In genomic region chrX:21932277-21932996, GRCh38 we compare ENCODE assay signal across 10 cellular contexts. TPM values are rescaled to one million over a fixed set of nuclear protein-coding genes. Genes with fewer than 3 reads are reported as not detected.
DNase-seq lines count a peak whose midpoint lies in the region; ATAC-seq lines count a peak whose summit lies in the region.
"Had no signal": no experiment of that assay in that cellular context is flagged by ENCODE, and none has a peak within 500 bp of the region (broad histone marks: within the 10 kb centered on the region; RNA-seq: fewer than 3 reads in every experiment).

No MANE protein-coding gene starts in this region.

- no peaks in the 10 kb centered on the region for H3K9me3 ChIP-seq in SK-N-MC (ENCODE audit: low read depth, low read length)

- H3K27ac Mint-ChIP-seq in stimulated activated effector memory CD8-positive, alpha-beta T cell treated with anti-CD3 and anti-CD28 coated beads, Interleukin-12 subunit alpha, Interleukin-12 subunit beta, amount 100 ng/mL, for 72 hours = peak overlapping the region; percentile 81
- H3K27ac Mint-ChIP-seq: T-helper 17 cell had no signal

- peak; percentile 54 for DNase-seq in SIG-M5 treated with dmso at 0.1 percent for 504 hours (lab: John Stamatoyannopoulos, UW; ENCODE audit: unreplicated experiment)
- DNase-seq in SIG-M5 (lab: John Stamatoyannopoulos, UW) = no peak
- DNase-seq in SK-N-MC (ENCODE audit: low read depth, low spot score) = no peak
- peak; percentile 82 for DNase-seq in fibroblast of the conjunctiva (ENCODE audit: low read depth)
- DNase-seq in stimulated activated effector memory CD8-positive, alpha-beta T cell treated with anti-CD3 and anti-CD28 coated beads, Interleukin-12 subunit alpha, Interleukin-12 subunit beta, amount 100 ng/mL, for 72 hours (ENCODE audit: low spot score in 2 of 2) = no peak
- DNase-seq in middle frontal gyrus (ENCODE audit: extremely low spot score, low spot score) = no peak
- DNase-seq in mucosa of gallbladder (ENCODE audit: low spot score) = no peak
- DNase-seq: dorsolateral prefrontal cortex, T-helper 17 cell had no signal

- peaks cover 29% of the 10 kb centered on the region for H3K4me1 Mint-ChIP-seq in stimulated activated effector memory CD8-positive, alpha-beta T cell treated with anti-CD3 and anti-CD28 coated beads, Interleukin-12 subunit alpha, Interleukin-12 subunit beta, amount 100 ng/mL, for 72 hours
- H3K4me1 Mint-ChIP-seq: T-helper 17 cell had no signal

- H3K27ac ChIP-seq in SK-N-MC = peak overlapping the region; percentile 45; the same call in 1 of the 2 replicates
- H3K27ac ChIP-seq: dorsolateral prefrontal cortex had no signal

- no peak overlapping the region for H3K4me3 ChIP-seq in SK-N-MC
- H3K4me3 ChIP-seq: dorsolateral prefrontal cortex had no signal

- H3K9me3 Mint-ChIP-seq in stimulated activated effector memory CD8-positive, alpha-beta T cell treated with anti-CD3 and anti-CD28 coated beads, Interleukin-12 subunit alpha, Interleukin-12 subunit beta, amount 100 ng/mL, for 72 hours = peaks cover 7% of the 10 kb centered on the region

- ATAC-seq in stimulated activated effector memory CD8-positive, alpha-beta T cell treated with anti-CD3 and anti-CD28 coated beads, Interleukin-12 subunit alpha, Interleukin-12 subunit beta, amount 100 ng/mL, for 72 hours = peak; percentile 95
- no peak for ATAC-seq in HG03175 (IDR thresholded peaks at IDR 0.05; ENCODE audit: unreplicated experiment)
- ATAC-seq: T-helper 17 cell had no signal

- peak overlapping the region; percentile 10 for H3K4me3 Mint-ChIP-seq in stimulated activated effector memory CD8-positive, alpha-beta T cell treated with anti-CD3 and anti-CD28 coated beads, Interleukin-12 subunit alpha, Interleukin-12 subunit beta, amount 100 ng/mL, for 72 hours
- H3K4me3 Mint-ChIP-seq: T-helper 17 cell had no signal

- H3K36me3 Mint-ChIP-seq in stimulated activated effector memory CD8-positive, alpha-beta T cell treated with anti-CD3 and anti-CD28 coated beads, Interleukin-12 subunit alpha, Interleukin-12 subunit beta, amount 100 ng/mL, for 72 hours = no peaks in the 10 kb centered on the region

- no peak overlapping the region for H3K9ac ChIP-seq in SK-N-MC (ENCODE audit: insufficient read length)

- no peaks in the 10 kb centered on the region for H3K36me3 ChIP-seq in SK-N-MC (ENCODE audit: insufficient read depth, low read length)

RNA-seq across cellular contexts. Expression of gene SMS, which starts 8.1 kb away (rescaled TPM):
- 67.0 TPM for total RNA-seq in mucosa of gallbladder

Comparison
In these comparisons a context has a peak if more than half of its experiments do, and no peak if none do; other contexts are left out.
1. DNase-seq: peak in SIG-M5 treated with dmso at 0.1 percent for 504 hours (single experiment) and fibroblast of the conjunctiva (single experiment); none in SIG-M5 (single experiment), SK-N-MC (single experiment), stimulated activated effector memory CD8-positive, alpha-beta T cell treated with anti-CD3 and anti-CD28 coated beads, Interleukin-12 subunit alpha, Interleukin-12 subunit beta, amount 100 ng/mL, for 72 hours (0 of 2), middle frontal gyrus (single experiment) and mucosa of gallbladder (single experiment).